In genomic region chr11:6656581-6656915, GRCh38 we compare ENCODE assay signal across 11 cellular contexts. TPM values are rescaled to one million over a fixed set of nuclear protein-coding genes. Genes with fewer than 3 reads are reported as not detected.
DNase-seq lines count a peak whose midpoint lies in the region; ATAC-seq, FAIRE-seq and TF ChIP-seq lines count a peak whose summit lies in the region.
"Had no signal": no experiment of that assay in that cellular context is flagged by ENCODE, and none has a peak within 500 bp of the region (broad histone marks: within the 10 kb centered on the region; RNA-seq: fewer than 3 reads in every experiment).

No MANE protein-coding gene starts in this region.

- intact Hi-C loops in Caco-2 (cut with micrococcal nuclease; ENCODE audit: unreplicated experiment) (no loop called here), psoas muscle (cut with DNase I) (no loop called here), mucosa of descending colon (cut with DNase I, micrococcal nuclease) (no loop called here)

- peak overlapping the region; percentile 74 for H3K4me3 Mint-ChIP-seq in Caco-2 (ENCODE audit: unreplicated experiment)

- DNase-seq in Caco-2: no peak
- no peak for DNase-seq in NT2/D1 (ENCODE audit: low read depth, low spot score)
- no peak for DNase-seq in psoas muscle
- DNase-seq in GM12892 (ENCODE audit: insufficient read length): no peak
- no peak for DNase-seq in DMS 273 treated with DMSO at 0.1 percent for 48 hours (lab: John Stamatoyannopoulos, UW)
- no peak for DNase-seq in mucosa of descending colon
- DNase-seq: GOT3, left colon, NCI-H1092 had no signal

- BruUV-seq in Caco-2 (replicated peaks; lab: Mats Ljungman, UMichigan): no TSS peak

- H3K9me3 Mint-ChIP-seq in Caco-2 (ENCODE audit: unreplicated experiment): no peaks in the 10 kb centered on the region

- TF ChIP-seq POLR2A in gastroesophageal sphincter (IDR thresholded peaks at IDR 0.05): no peak
- TF ChIP-seq POLR2A in GM12892 (IDR thresholded peaks at IDR 0.05; ENCODE audit: low read depth, low read length): no peak

- peak overlapping the region; percentile 27 for H3K9ac ChIP-seq in NT2/D1 (ENCODE audit: insufficient read length, low read depth)

- no peak overlapping the region for H3K27ac Mint-ChIP-seq in Caco-2 (ENCODE audit: unreplicated experiment)

- POLR2A ChIA-PET in Caco-2 (lab: Charles Lee): no interaction called here

- no peaks in the 10 kb centered on the region for H3K4me1 ChIP-seq in Caco-2
- H3K4me1 ChIP-seq in NT2/D1 (ENCODE audit: insufficient read depth, insufficient read length): peaks cover 5% of the 10 kb centered on the region
- H3K4me1 ChIP-seq in gastroesophageal sphincter: peaks cover 0 to 48% (median 3%) of the 10 kb centered on the region in 3 donors
- H3K4me1 ChIP-seq in psoas muscle: no peaks in the 10 kb centered on the region
- H3K4me1 ChIP-seq in mucosa of descending colon (ENCODE audit: low read depth): no peaks in the 10 kb centered on the region

- TF ChIP-seq CTCF in Caco-2 (IDR thresholded peaks at IDR 0.05; ENCODE audit: insufficient read depth in 1 of 2, low read depth in 1 of 2, low read length in 1 of 2, severe bottlenecking in 1 of 2, unreplicated experiment in 1 of 2): no peak
- no peak for TF ChIP-seq CTCF in gastroesophageal sphincter (IDR thresholded peaks at IDR 0.05)
- no peak for TF ChIP-seq CTCF in psoas muscle (IDR thresholded peaks at IDR 0.05)
- no peak for TF ChIP-seq CTCF in mucosa of descending colon (IDR thresholded peaks at IDR 0.05)

- H3K27me3 ChIP-seq in Caco-2 (replicated peaks; ENCODE audit: control insufficient read depth, insufficient read depth, low read length) (peaks cover 1% of the 10 kb centered on the region), NT2/D1 (ENCODE audit: insufficient read depth, insufficient read length) (peaks cover 40% of the 10 kb centered on the region), gastroesophageal sphincter (no peaks in the 10 kb centered on the region), psoas muscle (ENCODE audit: insufficient read depth in 3 of 3, low read length in 2 of 3) (peaks cover 0 to 27% (median 9%) of the 10 kb centered on the region in 3 donors)

- peaks cover 12% of the 10 kb centered on the region for H3K27me3 Mint-ChIP-seq in Caco-2 (ENCODE audit: insufficient read depth, unreplicated experiment)

- H3K4me3 ChIP-seq in Caco-2 (ENCODE audit: low read depth, low read length) (no peak overlapping the region), NT2/D1 (ENCODE audit: insufficient read length, low read depth) (peak overlapping the region; percentile 50), gastroesophageal sphincter (peak overlapping the region in 1 of 2 donors; percentile 66), psoas muscle (peak overlapping the region; percentile 59), mucosa of descending colon (no peak overlapping the region)

- 45 to 100% methylated on average over 1 to 4 of the region's 4 CpGs for WGBS in gastroesophageal sphincter (ENCODE audit: low coverage in 1 of 2), 2 donors
- WGBS in psoas muscle, 3 donors: 64 to 72% (median 71%) methylated on average over 4 of the region's 4 CpGs

- no peak for TF ChIP-seq EP300 in gastroesophageal sphincter (IDR thresholded peaks at IDR 0.05)

- FAIRE-seq in GM12892 (lab: Jason Lieb, UNC): no peak

- no peak for ATAC-seq in gastroesophageal sphincter
- no peak for ATAC-seq in psoas muscle
- no peak for ATAC-seq in mucosa of descending colon
- ATAC-seq: left colon had no signal

- H3K9me3 ChIP-seq in Caco-2: no peaks in the 10 kb centered on the region
- no peaks in the 10 kb centered on the region for H3K9me3 ChIP-seq in NT2/D1 (ENCODE audit: insufficient read depth, low read length)
- no peaks in the 10 kb centered on the region for H3K9me3 ChIP-seq in gastroesophageal sphincter
- H3K9me3 ChIP-seq in psoas muscle: no peaks in the 10 kb centered on the region
- H3K9me3 ChIP-seq in mucosa of descending colon: no peaks in the 10 kb centered on the region
- H3K9me3 ChIP-seq: spleen had no signal

- CTCF ChIA-PET in Caco-2 (lab: Charles Lee): interaction anchor here (0.7 kb wide), 1 partner anchor 127 kb away, joined by 3 read pairs; no protein-coding TSS in a partner anchor

- H3K36me3 Mint-ChIP-seq in Caco-2 (ENCODE audit: insufficient read depth, unreplicated experiment): no peaks in the 10 kb centered on the region

- H3K4me1 Mint-ChIP-seq in Caco-2 (ENCODE audit: low read depth, unreplicated experiment): no peaks in the 10 kb centered on the region

- H3K36me3 ChIP-seq in Caco-2 (ENCODE audit: control insufficient read depth, insufficient read depth, low read length): no peaks in the 10 kb centered on the region
- H3K36me3 ChIP-seq in NT2/D1 (ENCODE audit: insufficient read depth, insufficient read length, low read length): no peaks in the 10 kb centered on the region
- H3K36me3 ChIP-seq in gastroesophageal sphincter: no peaks in the 10 kb centered on the region
- H3K36me3 ChIP-seq in psoas muscle (ENCODE audit: insufficient read depth in 1 of 2, low read depth in 1 of 2): no peaks in the 10 kb centered on the region
- no peaks in the 10 kb centered on the region for H3K36me3 ChIP-seq in mucosa of descending colon (ENCODE audit: low read depth)
- H3K36me3 ChIP-seq: spleen had no signal

- H3K27ac ChIP-seq in gastroesophageal sphincter (peak overlapping the region in 3 of 4 donors; percentile 4 to 86 (median 83)), psoas muscle (no peak overlapping the region)

RNA-seq across cellular contexts. Expression of gene DCHS1, which starts 0.9 kb away (rescaled TPM):
- 1.7 and 2.0 TPM in 2 replicates for total RNA-seq in Caco-2 (2022)
- 10 to 100 TPM; 22.2 to 59.8 (median 37.8) TPM for total RNA-seq in gastroesophageal sphincter
- total RNA-seq in psoas muscle: 1 to 10 TPM; 3.2 to 7.2 (median 5.4) TPM
- polyA plus RNA-seq in psoas muscle: 1 to 10 TPM in 2 of 3 donors, under 1 TPM in 1; 0.98 to 1.7 (median 1.1) TPM
- polyA plus RNA-seq in GM12892 (2012; ENCODE audit: missing spikeins): 0.34 TPM
- total RNA-seq in mucosa of descending colon: 10 to 100 TPM in 1 of 3 donors, 1 to 10 TPM in 2; 3.5 to 38.8 (median 6.0) TPM

RNA-seq across cellular contexts. Expression of gene MRPL17, which starts 26.6 kb away (rescaled TPM):
- total RNA-seq in Caco-2 (2022): 57.8 and 60.8 TPM in 2 replicates
- 10 to 100 TPM; 12.6 to 35.0 (median 18.6) TPM for total RNA-seq in gastroesophageal sphincter
- 10 to 100 TPM; 27.2 to 44.8 (median 38.8) TPM for total RNA-seq in psoas muscle
- 10 to 100 TPM; 43.0 to 95.6 (median 47.0) TPM for polyA plus RNA-seq in psoas muscle
- 92.5 TPM for polyA plus RNA-seq in GM12892 (2012; ENCODE audit: missing spikeins)
- 10 to 100 TPM; 21.2 to 29.7 (median 29.6) TPM for total RNA-seq in mucosa of descending colon

RNA-seq across cellular contexts. Expression of gene TPP1, which starts 37.3 kb away (rescaled TPM):
- total RNA-seq in Caco-2 (2022) (61.7 TPM in 2 replicates), gastroesophageal sphincter (10 to 100 TPM; 67.6 to 84.4 (median 76.9) TPM), psoas muscle (10 to 100 TPM; 28.0 to 50.2 (median 35.8) TPM), mucosa of descending colon (100 to 1,000 TPM in 1 of 3 donors, 10 to 100 TPM in 2; 86.4 to 116 (median 93.8) TPM)
- 10 to 100 TPM; 11.8 to 30.0 (median 21.6) TPM for polyA plus RNA-seq in psoas muscle
- 29.4 TPM for polyA plus RNA-seq in GM12892 (2012; ENCODE audit: missing spikeins)

RNA-seq across cellular contexts. Expression of gene TAF10, which starts 44.5 kb away (rescaled TPM):
- 142 and 143 TPM in 2 replicates for total RNA-seq in Caco-2 (2022)
- 10 to 100 TPM; 21.7 to 41.1 (median 35.4) TPM for total RNA-seq in gastroesophageal sphincter
- total RNA-seq in psoas muscle: 100 to 1,000 TPM in 2 of 4 donors, 10 to 100 TPM in 2; 70.4 to 119 (median 99.5) TPM
- 10 to 100 TPM; 67.0 to 80.3 (median 67.1) TPM for polyA plus RNA-seq in psoas muscle
- 227 TPM for polyA plus RNA-seq in GM12892 (2012; ENCODE audit: missing spikeins)
- 100 to 1,000 TPM in 2 of 3 donors, 10 to 100 TPM in 1; 84.0 to 135 (median 115) TPM for total RNA-seq in mucosa of descending colon

RNA-seq across cellular contexts. Expression of gene ILK, which starts 53.0 kb away (rescaled TPM):
- total RNA-seq in Caco-2 (2022): 117 and 119 TPM in 2 replicates
- total RNA-seq in gastroesophageal sphincter: 100 to 1,000 TPM; 395 to 658 (median 466) TPM
- 10 to 100 TPM; 68.3 to 96.6 (median 84.3) TPM for total RNA-seq in psoas muscle
- 100 to 1,000 TPM in 2 of 3 donors, 10 to 100 TPM in 1; 75.8 to 173 (median 104) TPM for polyA plus RNA-seq in psoas muscle
- polyA plus RNA-seq in GM12892 (2012; ENCODE audit: missing spikeins): 72.8 TPM
- total RNA-seq in mucosa of descending colon: 100 to 1,000 TPM; 113 to 323 (median 115) TPM

Comparison
In these comparisons a context has a peak if more than half of its experiments do, and no peak if none do; other contexts are left out.
1. H3K4me3 ChIP-seq: peak in NT2/D1 (single experiment) and psoas muscle (single experiment); none in Caco-2 (single experiment) and mucosa of descending colon (single experiment).